ENCODE assay signal across 1 cellular context in the genomic region with DNA sequence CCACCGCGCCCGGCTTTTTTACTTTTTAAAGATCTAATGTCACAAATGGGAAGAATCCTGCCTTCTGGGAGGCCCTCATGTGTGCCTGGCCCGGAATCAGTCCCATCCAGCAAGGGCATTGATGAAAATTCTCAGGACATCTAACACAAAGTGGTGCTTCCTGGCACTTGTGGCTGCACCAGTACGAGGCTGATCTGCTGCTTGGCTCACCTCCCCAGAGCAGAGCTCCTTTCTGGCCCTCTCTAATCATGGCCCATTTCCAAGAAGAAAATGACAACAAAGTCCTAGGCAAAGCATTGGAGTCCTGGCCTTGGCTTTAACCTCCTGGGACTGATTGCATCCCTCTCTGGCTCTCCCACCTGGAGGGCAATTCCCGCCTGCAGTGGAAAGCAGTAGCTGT.
TF ChIP-seq lines count a peak whose summit lies in the region.

No MANE protein-coding gene starts in this region.

TF ChIP-seq in IMR-90, 13 proteins besides CTCF, POLR2A, EP300 and RAD21:
- TF ChIP-seq MAFK (IDR thresholded peaks at IDR 0.05; ENCODE audit: low read depth, low read length) (no peak), MXI1 (IDR thresholded peaks at IDR 0.05; ENCODE audit: borderline replicate concordance, low read depth, low read length) (no peak), RFX5 (IDR thresholded peaks at IDR 0.05; ENCODE audit: low read depth, low read length) (no peak), SMC3 (IDR thresholded peaks at IDR 0.05; ENCODE audit: low read depth, low read length) (no peak), MAZ (IDR thresholded peaks at IDR 0.05; ENCODE audit: borderline replicate concordance, low read depth, low read length) (no peak), CEBPB (IDR thresholded peaks at IDR 0.05; ENCODE audit: low read depth, low read length) (no peak), BHLHE40 (IDR thresholded peaks at IDR 0.05; ENCODE audit: low read depth, low read length) (no peak), FOS (IDR thresholded peaks at IDR 0.05; ENCODE audit: low read depth, low read length) (no peak), CHD1 (IDR thresholded peaks at IDR 0.05; ENCODE audit: low read depth, low read length) (no peak), RCOR1 (IDR thresholded peaks at IDR 0.05; ENCODE audit: insufficient replicate concordance, low read length) (no peak)
- TF ChIP-seq, protein P1, sequence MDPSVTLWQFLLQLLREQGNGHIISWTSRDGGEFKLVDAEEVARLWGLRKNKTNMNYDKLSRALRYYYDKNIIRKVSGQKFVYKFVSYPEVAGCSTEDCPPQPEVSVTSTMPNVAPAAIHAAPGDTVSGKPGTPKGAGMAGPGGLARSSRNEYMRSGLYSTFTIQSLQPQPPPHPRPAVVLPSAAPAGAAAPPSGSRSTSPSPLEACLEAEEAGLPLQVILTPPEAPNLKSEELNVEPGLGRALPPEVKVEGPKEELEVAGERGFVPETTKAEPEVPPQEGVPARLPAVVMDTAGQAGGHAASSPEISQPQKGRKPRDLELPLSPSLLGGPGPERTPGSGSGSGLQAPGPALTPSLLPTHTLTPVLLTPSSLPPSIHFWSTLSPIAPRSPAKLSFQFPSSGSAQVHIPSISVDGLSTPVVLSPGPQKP (IDR thresholded peaks at IDR 0.05; ENCODE audit: borderline replicate concordance, low read depth, low read length): no peak
